17 cellular contexts compared by ENCODE assay signal in genomic region chr9:82763631-82764030, GRCh38.
DNase-seq lines count a peak whose midpoint lies in the region; ATAC-seq and TF ChIP-seq lines count a peak whose summit lies in the region.
"Had no signal": no experiment of that assay in that cellular context is flagged by ENCODE, and none has a peak within 500 bp of the region (broad histone marks: within the 10 kb centered on the region; RNA-seq: fewer than 3 reads in every experiment).

No MANE protein-coding gene starts in this region.

- no peak overlapping the region for H2AFZ ChIP-seq in SK-N-SH (ENCODE audit: low read depth)

- POLR2A ChIA-PET in SK-N-SH (lab: Yijun Ruan, JAX): no interaction called here

- H3K4me1 ChIP-seq in SK-N-SH (ENCODE audit: control insufficient read depth in 1 of 2, insufficient read depth in 2 of 2, low read depth in 1 of 2, low read length in 1 of 2) (peaks cover 0 to 5% of the 10 kb centered on the region in 2 experiments; a peak in 2 of 4 replicates), uterus (no peaks in the 10 kb centered on the region)
- H3K4me1 ChIP-seq: Caco-2, pancreas, Peyer's patch had no signal

- 20% methylated on average over 2 of the region's 2 CpGs for WGBS in SK-N-SH (ENCODE audit: low lambda C conversion rate)

- H3K4me3 ChIP-seq in SK-N-SH (ENCODE audit: low read depth in 2 of 2, low read length in 1 of 2) (no peak overlapping the region), uterus (no peak overlapping the region)
- H3K4me3 ChIP-seq: pancreas, Peyer's patch had no signal

- H3K9me3 ChIP-seq in SK-N-SH (no peaks in the 10 kb centered on the region), uterus (no peaks in the 10 kb centered on the region)
- H3K9me3 ChIP-seq: Caco-2, pancreas, Peyer's patch had no signal

- peaks cover 7 to 13% of the 10 kb centered on the region in 2 donors for H3K4me1 Mint-ChIP-seq in stimulated activated naive B cell treated with anti-CD40 and anti-IgM and Interleukin-4, amounts not matched to agents 10 μg/mL and 1 μg/mL and 100 μg/mL, for 72 hours
- H3K4me1 Mint-ChIP-seq: activated naive CD8-positive, alpha-beta T cell treated with anti-CD3 and anti-CD28 coated beads, Interleukin-2, amount 50 U/mL, for 24 hours; central memory CD8-positive, alpha-beta T cell; stimulated activated naive CD8-positive, alpha-beta T cell treated with anti-CD3 and anti-CD28 coated beads, Interleukin-15, amount 100 ng/mL, for 72 hours; T-helper 17 cell had no signal

- no peaks in the 10 kb centered on the region for H3K27me3 Mint-ChIP-seq in stimulated activated naive B cell treated with anti-CD40 and anti-IgM and Interleukin-4, amounts not matched to agents 10 μg/mL and 1 μg/mL and 100 μg/mL, for 72 hours
- H3K27me3 Mint-ChIP-seq: activated naive CD8-positive, alpha-beta T cell treated with anti-CD3 and anti-CD28 coated beads, Interleukin-2, amount 50 U/mL, for 24 hours; central memory CD8-positive, alpha-beta T cell; stimulated activated naive CD8-positive, alpha-beta T cell treated with anti-CD3 and anti-CD28 coated beads, Interleukin-15, amount 100 ng/mL, for 72 hours; T-helper 17 cell had no signal

- no peaks in the 10 kb centered on the region for H3K9me2 ChIP-seq in SK-N-SH

- DNase-seq in SK-N-SH (peak; percentile 35), NCI-H69 (lab: John Stamatoyannopoulos, UW) (peak; percentile 80), dermis blood vessel endothelial cell (peak; percentile 0), uterus (no peak), NOMO-1 treated with DMSO at 0.1 percent for 48 hours (lab: John Stamatoyannopoulos, UW; ENCODE audit: unreplicated experiment) (no peak)
- DNase-seq in stimulated activated naive B cell treated with anti-CD40 and anti-IgM and Interleukin-4, amounts not matched to agents 10 μg/mL and 1 μg/mL and 100 μg/mL, for 72 hours: peak; percentile 9
- DNase-seq: activated naive CD8-positive, alpha-beta T cell treated with anti-CD3 and anti-CD28 coated beads, Interleukin-2, amount 50 U/mL, for 24 hours; kidney glomerular epithelial cell; NCI-H2029 treated with DMSO at 0.1 percent for 48 hours; pancreas; Peyer's patch; stimulated activated naive CD8-positive, alpha-beta T cell treated with anti-CD3 and anti-CD28 coated beads, Interleukin-15, amount 100 ng/mL, for 72 hours; T-helper 17 cell had no signal

- H3K36me3 Mint-ChIP-seq in stimulated activated naive B cell treated with anti-CD40 and anti-IgM and Interleukin-4, amounts not matched to agents 10 μg/mL and 1 μg/mL and 100 μg/mL, for 72 hours: no peaks in the 10 kb centered on the region

- H3K27me3 ChIP-seq in SK-N-SH (ENCODE audit: insufficient read depth): no peaks in the 10 kb centered on the region
- no peaks in the 10 kb centered on the region for H3K27me3 ChIP-seq in uterus
- H3K27me3 ChIP-seq: pancreas, Peyer's patch had no signal

- H3K79me2 ChIP-seq in SK-N-SH (ENCODE audit: insufficient read depth): no peaks in the 10 kb centered on the region

- CTCF ChIA-PET in SK-N-SH (lab: Yijun Ruan, JAX): interaction anchor here (0.8 to 1.3 kb wide), 2 partner anchors 41 to 210 kb away, joined by 3 to 5 read pairs; no protein-coding TSS in a partner anchor

- peaks cover 0 to 2% of the 10 kb centered on the region in 2 donors for H3K9me3 Mint-ChIP-seq in stimulated activated naive B cell treated with anti-CD40 and anti-IgM and Interleukin-4, amounts not matched to agents 10 μg/mL and 1 μg/mL and 100 μg/mL, for 72 hours

- H4K20me1 ChIP-seq in SK-N-SH (ENCODE audit: insufficient read depth): no peaks in the 10 kb centered on the region

- ATAC-seq in SK-N-SH treated with all-trans-retinoic acid at 6 μM for 48 hours (no peak), HG03354 (IDR thresholded peaks at IDR 0.05; ENCODE audit: poor library complexity, severe bottlenecking, unreplicated experiment) (no peak)
- peak; percentile 69 to 71 for ATAC-seq in stimulated activated naive B cell treated with anti-CD40 and anti-IgM and Interleukin-4, amounts not matched to agents 10 μg/mL and 1 μg/mL and 100 μg/mL, for 72 hours (replicated peaks)
- ATAC-seq: activated naive CD8-positive, alpha-beta T cell treated with anti-CD3 and anti-CD28 coated beads, Interleukin-2, amount 50 U/mL, for 24 hours; stimulated activated naive CD8-positive, alpha-beta T cell treated with anti-CD3 and anti-CD28 coated beads, Interleukin-15, amount 100 ng/mL, for 72 hours; T-helper 17 cell had no signal

- TF ChIP-seq CTCF in SK-N-SH (IDR thresholded peaks at IDR 0.05) (no peak), uterus (IDR thresholded peaks at IDR 0.05) (no peak)

- TF ChIP-seq POLR2A in uterus (IDR thresholded peaks at IDR 0.05): no peak

- intact Hi-C loops in uterus (cut with DNase I; ENCODE audit: low total_unique reads): no loop called here

- no peak overlapping the region for H3K4me3 Mint-ChIP-seq in stimulated activated naive B cell treated with anti-CD40 and anti-IgM and Interleukin-4, amounts not matched to agents 10 μg/mL and 1 μg/mL and 100 μg/mL, for 72 hours
- H3K4me3 Mint-ChIP-seq: activated naive CD8-positive, alpha-beta T cell treated with anti-CD3 and anti-CD28 coated beads, Interleukin-2, amount 50 U/mL, for 24 hours; central memory CD8-positive, alpha-beta T cell; stimulated activated naive CD8-positive, alpha-beta T cell treated with anti-CD3 and anti-CD28 coated beads, Interleukin-15, amount 100 ng/mL, for 72 hours; T-helper 17 cell had no signal

- TF ChIP-seq EP300 in SK-N-SH (IDR thresholded peaks at IDR 0.05; ENCODE audit: borderline replicate concordance in 1 of 2, low read depth in 1 of 2, low read length in 1 of 2): no peak

- H3K4me2 ChIP-seq in SK-N-SH: no peak overlapping the region

- H3K27ac ChIP-seq in SK-N-SH (ENCODE audit: low read depth in 2 of 2, low read length in 1 of 2) (no peak overlapping the region), uterus (no peak overlapping the region)
- H3K27ac ChIP-seq: pancreas, Peyer's patch had no signal

- no peak overlapping the region for H3K9ac ChIP-seq in SK-N-SH

- no peak; the same call in 1 of the 2 replicates for TF ChIP-seq RAD21 in SK-N-SH (IDR thresholded peaks at IDR 0.05; ENCODE audit: low read length)

- no peaks in the 10 kb centered on the region for H3F3A ChIP-seq in SK-N-SH (replicated peaks; ENCODE audit: insufficient read depth)

- peak overlapping the region; percentile 43 for H3K27ac Mint-ChIP-seq in stimulated activated naive B cell treated with anti-CD40 and anti-IgM and Interleukin-4, amounts not matched to agents 10 μg/mL and 1 μg/mL and 100 μg/mL, for 72 hours
- H3K27ac Mint-ChIP-seq: activated naive CD8-positive, alpha-beta T cell treated with anti-CD3 and anti-CD28 coated beads, Interleukin-2, amount 50 U/mL, for 24 hours; stimulated activated naive CD8-positive, alpha-beta T cell treated with anti-CD3 and anti-CD28 coated beads, Interleukin-15, amount 100 ng/mL, for 72 hours; T-helper 17 cell had no signal

- no peaks in the 10 kb centered on the region for H3K36me3 ChIP-seq in SK-N-SH (replicated peaks in 1 of 2; ENCODE audit: control insufficient read depth in 1 of 2, insufficient read depth in 2 of 2, low read length in 1 of 2)
- no peaks in the 10 kb centered on the region for H3K36me3 ChIP-seq in uterus
- H3K36me3 ChIP-seq: pancreas, Peyer's patch had no signal

TF ChIP-seq in SK-N-SH treated with all-trans-retinoic acid at 6 μM for 48 hours, 23 proteins besides CTCF, POLR2A, EP300 and RAD21:
- TF ChIP-seq POU6F1 (CRISPR knock-in tag; IDR thresholded peaks at IDR 0.05; ENCODE audit: borderline replicate concordance, low read depth) (no peak), RARB (CRISPR knock-in tag; IDR thresholded peaks at IDR 0.05) (no peak), PPARA (CRISPR knock-in tag; IDR thresholded peaks at IDR 0.05; ENCODE audit: borderline replicate concordance) (no peak), ZNF565 (CRISPR knock-in tag; conservative IDR thresholded peaks at IDR 0.05; ENCODE audit: low read depth) (no peak)

Comparison
In these comparisons a context has a peak if more than half of its experiments do, and no peak if none do; other contexts are left out.
1. DNase-seq: peak in SK-N-SH (single experiment), NCI-H69 (single experiment), dermis blood vessel endothelial cell (single experiment) and stimulated activated naive B cell treated with anti-CD40 and anti-IgM and Interleukin-4, amounts not matched to agents 10 μg/mL and 1 μg/mL and 100 μg/mL, for 72 hours (single experiment); none in uterus (0 of 2) and NOMO-1 treated with DMSO at 0.1 percent for 48 hours (single experiment).
2. ATAC-seq: peak in stimulated activated naive B cell treated with anti-CD40 and anti-IgM and Interleukin-4, amounts not matched to agents 10 μg/mL and 1 μg/mL and 100 μg/mL, for 72 hours (2 of 2); none in SK-N-SH treated with all-trans-retinoic acid at 6 μM for 48 hours (single experiment) and HG03354 (single experiment).